Comparison of ENCODE assay signal across 32 cellular contexts in genomic region chr17:4556996-4557395, GRCh38. TPM values are rescaled to one million over a fixed set of nuclear protein-coding genes. Genes with fewer than 3 reads are reported as not detected.
A peak's percentile ranks its signal among the peaks of the same experiment; 100 is the strongest.
DNase-seq lines count a peak whose midpoint lies in the region; ATAC-seq, FAIRE-seq and TF ChIP-seq lines count a peak whose summit lies in the region.
"Had no signal": no experiment of that assay in that cellular context is flagged by ENCODE, and none has a peak within 500 bp of the region (broad histone marks: within the 10 kb centered on the region; RNA-seq: fewer than 3 reads in every experiment).

No MANE protein-coding gene starts in this region.

- H3K23me2 ChIP-seq in H1 (ENCODE audit: low read depth, low read length) = peaks cover 14% of the 10 kb centered on the region; the same call in 1 of the 2 replicates

- H4K20me1 ChIP-seq in Karpas-422 (ENCODE audit: insufficient read depth, low read depth, low read length) (peaks cover 3% of the 10 kb centered on the region; the same call in 1 of the 2 replicates), H1 (replicated peaks in 1 of 2; ENCODE audit: control insufficient read depth in 1 of 2, insufficient read depth in 2 of 2, low read length in 2 of 2) (peaks cover 0 to 2% of the 10 kb centered on the region in 2 experiments), neural progenitor cell (ENCODE audit: low read depth) (peaks cover 4% of the 10 kb centered on the region)

- H2AFZ ChIP-seq in Karpas-422 (ENCODE audit: low read length) = no peak overlapping the region
- peak overlapping the region; percentile 86; the same call in 1 of the 2 replicates for H2AFZ ChIP-seq in H1 (ENCODE audit: low read length)
- H2AFZ ChIP-seq in neural progenitor cell (replicated peaks) = no peak overlapping the region

- H4K5ac ChIP-seq in H1 (ENCODE audit: insufficient read length, low read depth, low read length) = no peak overlapping the region

- H3K9me3 ChIP-seq in CD4-positive, alpha-beta T cell (ENCODE audit: control insufficient read depth, low read length) = no peaks in the 10 kb centered on the region
- H3K9me3 ChIP-seq in Karpas-422 (ENCODE audit: low read length) (no peaks in the 10 kb centered on the region), H1 (ENCODE audit: insufficient read depth in 2 of 2, low read depth in 1 of 2, low read length in 1 of 2) (no peaks in the 10 kb centered on the region), neural progenitor cell (ENCODE audit: low read depth) (no peaks in the 10 kb centered on the region)
- H3K9me3 ChIP-seq: heart left ventricle, transverse colon had no signal

- no peak overlapping the region for H3K23ac ChIP-seq in H1 (ENCODE audit: insufficient read length)

- peaks cover 41% of the 10 kb centered on the region for H3K4me1 Mint-ChIP-seq in CD4-positive, alpha-beta T cell (ENCODE audit: low read depth)
- peaks cover 39% of the 10 kb centered on the region for H3K4me1 Mint-ChIP-seq in neural progenitor cell
- peaks cover 44% of the 10 kb centered on the region for H3K4me1 Mint-ChIP-seq in stimulated activated memory B cell treated with anti-CD40 and anti-IgM and Interleukin-4, amounts not matched to agents 10 μg/mL and 1 μg/mL and 100 μg/mL, for 72 hours
- H3K4me1 Mint-ChIP-seq in activated T-cell treated with anti-CD3 and anti-CD28 coated beads, Interleukin-2, amount 50 U/mL, for 72 hours (ENCODE audit: low read depth) = peaks cover 49% of the 10 kb centered on the region

- TF ChIP-seq POLR2A in H1 (IDR thresholded peaks at IDR 0.05; ENCODE audit: control extremely low read depth in 1 of 2, low read depth in 2 of 2, low read length in 2 of 2) = no peak

- no peaks in the 10 kb centered on the region for H3K27me3 ChIP-seq in CD4-positive, alpha-beta T cell (ENCODE audit: control insufficient read depth, insufficient read depth, low read length)
- H3K27me3 ChIP-seq in Karpas-422 (ENCODE audit: low read length) (no peaks in the 10 kb centered on the region), H1 (replicated peaks in 1 of 4; ENCODE audit: control insufficient read depth in 3 of 4, extremely low read depth in 1 of 4, insufficient read depth in 3 of 4, low read length in 3 of 4) (no peaks in the 10 kb centered on the region), neural progenitor cell (no peaks in the 10 kb centered on the region)
- H3K27me3 ChIP-seq: heart left ventricle, transverse colon had no signal

- H3K56ac ChIP-seq in H1 (replicated peaks; ENCODE audit: insufficient read length, low read depth, low read length) = no peak overlapping the region

- TF ChIP-seq EP300 in H1 (IDR thresholded peaks at IDR 0.05; ENCODE audit: borderline replicate concordance in 1 of 2, low read depth in 2 of 2, low read length in 2 of 2) = no peak

- TF ChIP-seq CTCF in CD4-positive, alpha-beta T cell (IDR thresholded peaks at IDR 0.05) = no peak
- TF ChIP-seq CTCF in H1 (IDR thresholded peaks at IDR 0.05; ENCODE audit: control extremely low read depth in 1 of 3, insufficient read depth in 1 of 3, low read depth in 1 of 3, low read length in 3 of 3) (no peak), neural progenitor cell (IDR thresholded peaks at IDR 0.05) (no peak)

- ATAC-seq in CD4-positive, alpha-beta T cell (ENCODE audit: poor library complexity) = no peak
- ATAC-seq in HG03565 (IDR thresholded peaks at IDR 0.05; ENCODE audit: unreplicated experiment) (no peak), GM19351 (IDR thresholded peaks at IDR 0.05; ENCODE audit: unreplicated experiment) (no peak)
- ATAC-seq in stimulated activated memory B cell treated with anti-CD40 and anti-IgM and Interleukin-4, amounts not matched to agents 10 μg/mL and 1 μg/mL and 100 μg/mL, for 72 hours = no peak
- ATAC-seq in activated T-cell treated with anti-CD3 and anti-CD28 coated beads, Interleukin-2, amount 50 U/mL, for 72 hours (replicated peaks in 1 of 2) = no peak
- ATAC-seq: activated naive CD4-positive, alpha-beta T cell treated with anti-CD3 and anti-CD28 coated beads, Interleukin-2, amount 50 U/mL, for 72 hours; heart left ventricle; Panc1; WTC11 had no signal

- CTCF ChIA-PET in CD4-positive, alpha-beta T cell (lab: Charles Lee) = interaction anchor here (1.3 to 1.9 kb wide), 2 partner anchors 8 to 11 kb away, joined by 3 to 7 read pairs; no protein-coding TSS in a partner anchor
- CTCF ChIA-PET in H1 (lab: Charles Lee; ENCODE audit: partially characterized antibody) = interaction anchor here (0.6 to 1.6 kb wide), 9 partner anchors 8 to 73 kb away, joined by 3 to 11 read pairs (median 3); no protein-coding TSS in a partner anchor

- H4K8ac ChIP-seq in H1 (ENCODE audit: extremely low read depth, insufficient read depth, low read length) = no peak overlapping the region

- H3K18ac ChIP-seq in H1 (ENCODE audit: extremely low read depth, low read length) = no peak overlapping the region

- H3K4me2 ChIP-seq in Karpas-422 (ENCODE audit: low read depth, low read length, poor library complexity, severe bottlenecking) = no peak overlapping the region
- H3K4me2 ChIP-seq in H1 (ENCODE audit: insufficient read depth in 1 of 2, low read depth in 2 of 2, low read length in 2 of 2) = no peak overlapping the region; a peak in 1 of 4 replicates
- H3K4me2 ChIP-seq in neural progenitor cell = no peak overlapping the region

- H4K91ac ChIP-seq in H1 (replicated peaks; ENCODE audit: insufficient read length, low read length) = no peak overlapping the region

- H3K79me1 ChIP-seq in H1 (ENCODE audit: low read depth, low read length) = peaks cover 10% of the 10 kb centered on the region

- no peak overlapping the region for H2BK20ac ChIP-seq in H1 (ENCODE audit: low read length)

- H3K27me3 Mint-ChIP-seq in CD4-positive, alpha-beta T cell = no peaks in the 10 kb centered on the region
- H3K27me3 Mint-ChIP-seq in neural progenitor cell (ENCODE audit: insufficient read depth, low read depth) = peaks cover 7% of the 10 kb centered on the region
- H3K27me3 Mint-ChIP-seq in stimulated activated memory B cell treated with anti-CD40 and anti-IgM and Interleukin-4, amounts not matched to agents 10 μg/mL and 1 μg/mL and 100 μg/mL, for 72 hours = no peaks in the 10 kb centered on the region
- no peaks in the 10 kb centered on the region for H3K27me3 Mint-ChIP-seq in activated T-cell treated with anti-CD3 and anti-CD28 coated beads, Interleukin-2, amount 50 U/mL, for 72 hours (ENCODE audit: low read depth)

- H3K14ac ChIP-seq in H1 (ENCODE audit: insufficient read length) = no peak overlapping the region

- no peak for DNase-seq in CD4-positive, alpha-beta T cell
- DNase-seq in Karpas-422 = no peak
- no peak for DNase-seq in H1 (ENCODE audit: low read depth in 1 of 2, low spot score in 2 of 2)
- no peak for DNase-seq in neural progenitor cell (ENCODE audit: low spot score)
- DNase-seq in activated T-cell treated with anti-CD3 and anti-CD28 coated beads, Interleukin-2, amount 50 U/mL, for 72 hours = no peak
- DNase-seq: ACHN; caudate nucleus; kidney glomerular epithelial cell; NCI-H1417; NCI-H2029 treated with DMSO at 0.1 percent for 48 hours; NCI-H2227 treated with DMSO at 0.1 percent for 48 hours; NCI-H69; occipital lobe; SHP77 treated with DMSO at 0.1 percent for 48 hours; stimulated activated CD8-positive, alpha-beta memory T cell treated with anti-CD3 and anti-CD28 coated beads, Interleukin-4, amount 100 ng/mL, for 48 hours; SW 1271; transverse colon had no signal

- peaks cover 23% of the 10 kb centered on the region for H3K36me3 Mint-ChIP-seq in CD4-positive, alpha-beta T cell (ENCODE audit: low read depth)
- H3K36me3 Mint-ChIP-seq in neural progenitor cell = peaks cover 2% of the 10 kb centered on the region
- peaks cover 4% of the 10 kb centered on the region for H3K36me3 Mint-ChIP-seq in stimulated activated memory B cell treated with anti-CD40 and anti-IgM and Interleukin-4, amounts not matched to agents 10 μg/mL and 1 μg/mL and 100 μg/mL, for 72 hours
- no peaks in the 10 kb centered on the region for H3K36me3 Mint-ChIP-seq in activated T-cell treated with anti-CD3 and anti-CD28 coated beads, Interleukin-2, amount 50 U/mL, for 72 hours (ENCODE audit: insufficient read depth in 2 of 2)

- POLR2A ChIA-PET in CD4-positive, alpha-beta T cell (lab: Charles Lee) = no interaction called here
- POLR2A ChIA-PET in H1 (lab: Charles Lee; ENCODE audit: partially characterized antibody) = interaction anchor here (0.7 to 32.8 kb wide), 5 partner anchors 8 to 266 kb away, joined by 3 to 546 read pairs (median 3); no protein-coding TSS in a partner anchor

- H3K36me3 ChIP-seq in Karpas-422 (ENCODE audit: insufficient read depth, low read length) (peaks cover 18% of the 10 kb centered on the region; the same call in 1 of the 2 replicates), H1 (ENCODE audit: control insufficient read depth in 2 of 4, insufficient read depth in 4 of 4, low read length in 3 of 4) (peaks cover 13 to 18% (median 14%) of the 10 kb centered on the region in 4 experiments; a peak in 7 of 8 replicates), neural progenitor cell (no peaks in the 10 kb centered on the region)

- H2AK5ac ChIP-seq in H1 (ENCODE audit: low read depth, low read length) = peak overlapping the region; percentile 7; the same call in 1 of the 2 replicates

- H2BK120ac ChIP-seq in H1 (replicated peaks; ENCODE audit: low read depth, low read length) = no peak overlapping the region

- no peaks in the 10 kb centered on the region for H3K9me2 ChIP-seq in Karpas-422 (replicated peaks; ENCODE audit: insufficient read depth, low read length)

- 90% methylated on average over 4 of the region's 4 CpGs; no CpG with 5 or more reads in 1 of the 2 experiments for WGBS in H1 (ENCODE audit: extremely low coverage in 1 of 2, insufficient coverage in 1 of 2, insufficient read length in 1 of 2, insufficient replicate concordance in 2 of 2, low coverage in 1 of 2, low lambda C conversion rate in 2 of 2, missing lambda C conversion rate in 1 of 2), 2 experiments

- no peak overlapping the region for H3K4me3 ChIP-seq in Karpas-422 (ENCODE audit: low read length)
- no peak overlapping the region for H3K4me3 ChIP-seq in H1 (ENCODE audit: extremely low read depth in 1 of 4, insufficient read depth in 2 of 4, low read depth in 3 of 4, low read length in 4 of 4)
- H3K4me3 ChIP-seq in neural progenitor cell = no peak overlapping the region
- H3K4me3 ChIP-seq: heart left ventricle, lung, skin epidermis, transverse colon had no signal

- intact Hi-C loops in CD4-positive, alpha-beta T cell (cut with DNase I, micrococcal nuclease) = loop anchor here in 1 of 2 experiments (5.0 kb wide), 1 partner anchor 295 kb away; the partner anchor contains the start of gene ANKFY1

- H3K79me2 ChIP-seq in Karpas-422 (ENCODE audit: low read length) = peaks cover 28% of the 10 kb centered on the region
- H3K79me2 ChIP-seq in H1 (ENCODE audit: control insufficient read depth in 1 of 2, insufficient read depth in 2 of 2, low read length in 2 of 2) = peaks cover 0 to 21% of the 10 kb centered on the region in 2 experiments; a peak in 3 of 4 replicates
- peaks cover 18% of the 10 kb centered on the region for H3K79me2 ChIP-seq in neural progenitor cell (ENCODE audit: low read depth)

- H3K4ac ChIP-seq in H1 (replicated peaks; ENCODE audit: insufficient read length, low read depth, low read length) = no peak overlapping the region

- no peaks in the 10 kb centered on the region for H3K9me3 Mint-ChIP-seq in CD4-positive, alpha-beta T cell
- no peaks in the 10 kb centered on the region for H3K9me3 Mint-ChIP-seq in neural progenitor cell
- H3K9me3 Mint-ChIP-seq in stimulated activated memory B cell treated with anti-CD40 and anti-IgM and Interleukin-4, amounts not matched to agents 10 μg/mL and 1 μg/mL and 100 μg/mL, for 72 hours = no peaks in the 10 kb centered on the region
- no peaks in the 10 kb centered on the region for H3K9me3 Mint-ChIP-seq in activated T-cell treated with anti-CD3 and anti-CD28 coated beads, Interleukin-2, amount 50 U/mL, for 72 hours
- H3K9me3 Mint-ChIP-seq: activated naive CD4-positive, alpha-beta T cell treated with anti-CD3 and anti-CD28 coated beads, Interleukin-2, amount 50 U/mL, for 72 hours; WTC11 had no signal

- H2BK5ac ChIP-seq in H1 (ENCODE audit: low read depth, low read length) = no peak overlapping the region

- no peak overlapping the region for H3K27ac ChIP-seq in CD4-positive, alpha-beta T cell (ENCODE audit: low read depth, low read length)
- H3K27ac ChIP-seq in Karpas-422 (ENCODE audit: low read length) (no peak overlapping the region), H1 (ENCODE audit: low read depth, low read length) (no peak overlapping the region), neural progenitor cell (no peak overlapping the region)
- H3K27ac ChIP-seq: heart left ventricle, skin epidermis, transverse colon had no signal

- TF ChIP-seq RAD21 in H1 (IDR thresholded peaks at IDR 0.05 in 1 of 2, conservative IDR thresholded peaks at IDR 0.05 in 1 of 2; ENCODE audit: low read depth in 2 of 2, low read length in 2 of 2) = no peak

- peaks cover 11% of the 10 kb centered on the region for H3F3A ChIP-seq in neural progenitor cell (ENCODE audit: low read depth)

- H2BK15ac ChIP-seq in H1 (ENCODE audit: low read length) = peak overlapping the region; percentile 12; the same call in 1 of the 2 replicates

- FAIRE-seq in H1 (lab: Jason Lieb, UNC) = no peak
- FAIRE-seq: astrocyte, GM12892 had no signal

- peak overlapping the region; percentile 88 for H3K9ac ChIP-seq in Karpas-422 (ENCODE audit: low read length)
- H3K9ac ChIP-seq in H1 (replicated peaks in 1 of 4; ENCODE audit: extremely low read depth in 1 of 4, low read depth in 3 of 4, low read length in 3 of 4) = no peak overlapping the region; a peak in 2 of 7 replicates
- H3K9ac ChIP-seq in neural progenitor cell = no peak overlapping the region

- peak overlapping the region; percentile 96 for H3K27ac Mint-ChIP-seq in CD4-positive, alpha-beta T cell
- peak overlapping the region; percentile 16 for H3K27ac Mint-ChIP-seq in neural progenitor cell
- H3K27ac Mint-ChIP-seq in stimulated activated memory B cell treated with anti-CD40 and anti-IgM and Interleukin-4, amounts not matched to agents 10 μg/mL and 1 μg/mL and 100 μg/mL, for 72 hours = no peak overlapping the region
- H3K27ac Mint-ChIP-seq in activated T-cell treated with anti-CD3 and anti-CD28 coated beads, Interleukin-2, amount 50 U/mL, for 72 hours = no peak overlapping the region

- peak overlapping the region; percentile 97 for H3K4me3 Mint-ChIP-seq in CD4-positive, alpha-beta T cell
- H3K4me3 Mint-ChIP-seq in neural progenitor cell = peak overlapping the region; percentile 38
- no peak overlapping the region for H3K4me3 Mint-ChIP-seq in stimulated activated memory B cell treated with anti-CD40 and anti-IgM and Interleukin-4, amounts not matched to agents 10 μg/mL and 1 μg/mL and 100 μg/mL, for 72 hours
- H3K4me3 Mint-ChIP-seq in activated T-cell treated with anti-CD3 and anti-CD28 coated beads, Interleukin-2, amount 50 U/mL, for 72 hours = no peak overlapping the region

- H2BK12ac ChIP-seq in H1 (ENCODE audit: low read depth, low read length) = 0 out of 2 replicates have a peak overlapping the region, but pooled peaks have one; percentile 3

- H3K4me1 ChIP-seq in Karpas-422 (ENCODE audit: low read length) (peaks cover 34% of the 10 kb centered on the region), H1 (replicated peaks in 1 of 4; ENCODE audit: control insufficient read depth in 3 of 4, insufficient read depth in 4 of 4, low read length in 3 of 4) (peaks cover 7 to 21% (median 12%) of the 10 kb centered on the region in 4 experiments; a peak in 6 of 7 replicates), neural progenitor cell (peaks cover 20% of the 10 kb centered on the region)

RNA-seq across cellular contexts. Expression of gene MYBBP1A, which starts 1.8 kb away (rescaled TPM):
- total RNA-seq in CD4-positive, alpha-beta T cell = 10 to 100 TPM; 58.0 to 58.2 TPM
- total RNA-seq in Karpas-422 (2014; rRNA removed; shearing (Covaris generic); ENCODE audit: low replicate concordance) = 48.2 and 76.6 TPM in 2 replicates
- total RNA-seq in H1 (2021; fragmentation: NEBNext Ultra II Directional; extraction: Animal tissue kit (Norgen Biotek cat#: 25700)) = 151 and 153 TPM in 2 replicates
- polyA plus RNA-seq in H1 (2011; rRNA removed) = 46.8 and 79.9 TPM in 2 replicates
- polyA plus RNA-seq in H1 (2011; cell fraction: cytosol; rRNA removed) = 58.4 TPM
- 266 TPM for polyA plus RNA-seq in H1 (2011; cell fraction: nucleus; rRNA removed)
- polyA plus RNA-seq in H1 (2012, experiment 1 of 2) = 98.7 to 125 TPM (median 120 TPM) in 4 replicates
- 114 TPM for polyA plus RNA-seq in H1 (2012, experiment 2 of 2)
- polyA plus RNA-seq in H1 (2013, experiment 1 of 2) = 74.0 TPM
- 63.6 TPM for polyA plus RNA-seq in H1 (2013, experiment 2 of 2)
- 87.5 and 109 TPM in 2 replicates for polyA minus RNA-seq in H1 (2011; rRNA and poly(A)+ RNA removed)
- polyA minus RNA-seq in H1 (2011; cell fraction: cytosol; rRNA and poly(A)+ RNA removed) = 88.4 TPM
- 116 TPM for polyA minus RNA-seq in H1 (2011; cell fraction: nucleus; rRNA and poly(A)+ RNA removed)
- 17.4 and 44.6 TPM in 2 replicates for total RNA-seq in neural progenitor cell (ENCODE audit: low replicate concordance)
- total RNA-seq in activated T-cell treated with anti-CD3 and anti-CD28 coated beads, Interleukin-2, amount 50 U/mL, for 72 hours = 10 to 100 TPM; 44.5 to 55.7 TPM

RNA-seq across cellular contexts. Expression of gene GGT6, which starts 3.4 kb away (rescaled TPM):
- total RNA-seq in CD4-positive, alpha-beta T cell = not detected
- not detected in 2 replicates for total RNA-seq in Karpas-422 (2014; rRNA removed; shearing (Covaris generic); ENCODE audit: low replicate concordance)
- not detected in 2 replicates for total RNA-seq in H1 (2021; fragmentation: NEBNext Ultra II Directional; extraction: Animal tissue kit (Norgen Biotek cat#: 25700))
- 0.18 and 0.30 TPM in 2 replicates for polyA plus RNA-seq in H1 (2011; rRNA removed)
- 0.16 TPM for polyA plus RNA-seq in H1 (2011; cell fraction: cytosol; rRNA removed)
- 0.04 TPM for polyA plus RNA-seq in H1 (2011; cell fraction: nucleus; rRNA removed)
- 0.11 to 0.15 TPM in 2 of 4 replicates, not detected in the others for polyA plus RNA-seq in H1 (2012, experiment 1 of 2)
- not detected for polyA plus RNA-seq in H1 (2012, experiment 2 of 2)
- polyA plus RNA-seq in H1 (2013, experiment 1 of 2) = 0.02 TPM
- 0.07 TPM for polyA plus RNA-seq in H1 (2013, experiment 2 of 2)
- 0.09 TPM in 1 of 2 replicates, not detected in the other for polyA minus RNA-seq in H1 (2011; rRNA and poly(A)+ RNA removed)
- polyA minus RNA-seq in H1 (2011; cell fraction: cytosol; rRNA and poly(A)+ RNA removed) = not detected
- 0.90 TPM for polyA minus RNA-seq in H1 (2011; cell fraction: nucleus; rRNA and poly(A)+ RNA removed)
- not detected in 2 replicates for total RNA-seq in neural progenitor cell (ENCODE audit: low replicate concordance)
- total RNA-seq in activated T-cell treated with anti-CD3 and anti-CD28 coated beads, Interleukin-2, amount 50 U/mL, for 72 hours = not detected
- total RNA-seq: activated naive CD4-positive, alpha-beta T cell treated with anti-CD3 and anti-CD28 coated beads, Interleukin-2, amount 50 U/mL, for 72 hours; astrocyte; fibroblast of villous mesenchyme; H4; heart left ventricle; M059J; occipital lobe had no signal
- polyA plus RNA-seq: BJ, heart left ventricle had no signal

RNA-seq across cellular contexts. Expression of gene SMTNL2, which starts 27.3 kb away (rescaled TPM):
- not detected for total RNA-seq in CD4-positive, alpha-beta T cell
- total RNA-seq in Karpas-422 (2014; rRNA removed; shearing (Covaris generic); ENCODE audit: low replicate concordance) = 0.45 TPM in 1 of 2 replicates, not detected in the other
- 3.7 and 4.5 TPM in 2 replicates for total RNA-seq in H1 (2021; fragmentation: NEBNext Ultra II Directional; extraction: Animal tissue kit (Norgen Biotek cat#: 25700))
- 3.6 and 4.6 TPM in 2 replicates for polyA plus RNA-seq in H1 (2011; rRNA removed)
- polyA plus RNA-seq in H1 (2011; cell fraction: cytosol; rRNA removed) = 3.4 TPM
- 4.5 TPM for polyA plus RNA-seq in H1 (2011; cell fraction: nucleus; rRNA removed)
- polyA plus RNA-seq in H1 (2012, experiment 1 of 2) = 3.3 to 6.3 TPM (median 4.1 TPM) in 4 replicates
- polyA plus RNA-seq in H1 (2012, experiment 2 of 2) = 4.5 TPM
- 2.9 TPM for polyA plus RNA-seq in H1 (2013, experiment 1 of 2)
- 2.2 TPM for polyA plus RNA-seq in H1 (2013, experiment 2 of 2)
- 3.0 and 3.1 TPM in 2 replicates for polyA minus RNA-seq in H1 (2011; rRNA and poly(A)+ RNA removed)
- 4.0 TPM for polyA minus RNA-seq in H1 (2011; cell fraction: cytosol; rRNA and poly(A)+ RNA removed)
- polyA minus RNA-seq in H1 (2011; cell fraction: nucleus; rRNA and poly(A)+ RNA removed) = 2.3 TPM
- total RNA-seq in neural progenitor cell (ENCODE audit: low replicate concordance) = 3.0 and 5.2 TPM in 2 replicates
- not detected for total RNA-seq in activated T-cell treated with anti-CD3 and anti-CD28 coated beads, Interleukin-2, amount 50 U/mL, for 72 hours
- total RNA-seq: activated naive CD4-positive, alpha-beta T cell treated with anti-CD3 and anti-CD28 coated beads, Interleukin-2, amount 50 U/mL, for 72 hours; fibroblast of villous mesenchyme; M059J had no signal
- polyA plus RNA-seq: BJ had no signal

RNA-seq across cellular contexts. Expression of gene SPNS2, which starts 58.3 kb away (rescaled TPM):
- total RNA-seq in CD4-positive, alpha-beta T cell = under 1 TPM; 0.33 to 0.53 TPM
- total RNA-seq in Karpas-422 (2014; rRNA removed; shearing (Covaris generic); ENCODE audit: low replicate concordance) = not detected in 2 replicates
- total RNA-seq in H1 (2021; fragmentation: NEBNext Ultra II Directional; extraction: Animal tissue kit (Norgen Biotek cat#: 25700)) = 0.98 and 1.5 TPM in 2 replicates
- 1.2 and 1.9 TPM in 2 replicates for polyA plus RNA-seq in H1 (2011; rRNA removed)
- polyA plus RNA-seq in H1 (2011; cell fraction: cytosol; rRNA removed) = 1.5 TPM
- 2.6 TPM for polyA plus RNA-seq in H1 (2011; cell fraction: nucleus; rRNA removed)
- 0.51 to 1.6 TPM (median 1.4 TPM) in 4 replicates for polyA plus RNA-seq in H1 (2012, experiment 1 of 2)
- 1.4 TPM for polyA plus RNA-seq in H1 (2012, experiment 2 of 2)
- 0.77 TPM for polyA plus RNA-seq in H1 (2013, experiment 1 of 2)
- polyA plus RNA-seq in H1 (2013, experiment 2 of 2) = 0.83 TPM
- polyA minus RNA-seq in H1 (2011; rRNA and poly(A)+ RNA removed) = 0.35 and 1.6 TPM in 2 replicates
- polyA minus RNA-seq in H1 (2011; cell fraction: cytosol; rRNA and poly(A)+ RNA removed) = 0.59 TPM
- 1.5 TPM for polyA minus RNA-seq in H1 (2011; cell fraction: nucleus; rRNA and poly(A)+ RNA removed)
- total RNA-seq in neural progenitor cell (ENCODE audit: low replicate concordance) = 0.34 and 1.7 TPM in 2 replicates
- 1 to 10 TPM; 1.1 to 1.3 TPM for total RNA-seq in activated T-cell treated with anti-CD3 and anti-CD28 coated beads, Interleukin-2, amount 50 U/mL, for 72 hours
- polyA plus RNA-seq: BJ had no signal

Comparison
In these comparisons a context has a peak if more than half of its experiments do, and no peak if none do; other contexts are left out.
1. H3K27ac Mint-ChIP-seq: peak in CD4-positive, alpha-beta T cell (single experiment) and neural progenitor cell (single experiment); none in stimulated activated memory B cell treated with anti-CD40 and anti-IgM and Interleukin-4, amounts not matched to agents 10 μg/mL and 1 μg/mL and 100 μg/mL, for 72 hours (single experiment) and activated T-cell treated with anti-CD3 and anti-CD28 coated beads, Interleukin-2, amount 50 U/mL, for 72 hours (single experiment).
2. H3K4me3 Mint-ChIP-seq: peak in CD4-positive, alpha-beta T cell (single experiment) and neural progenitor cell (single experiment); none in stimulated activated memory B cell treated with anti-CD40 and anti-IgM and Interleukin-4, amounts not matched to agents 10 μg/mL and 1 μg/mL and 100 μg/mL, for 72 hours (single experiment) and activated T-cell treated with anti-CD3 and anti-CD28 coated beads, Interleukin-2, amount 50 U/mL, for 72 hours (0 of 2).